Comparison of ENCODE assay signal across 11 cellular contexts in the genomic region with DNA sequence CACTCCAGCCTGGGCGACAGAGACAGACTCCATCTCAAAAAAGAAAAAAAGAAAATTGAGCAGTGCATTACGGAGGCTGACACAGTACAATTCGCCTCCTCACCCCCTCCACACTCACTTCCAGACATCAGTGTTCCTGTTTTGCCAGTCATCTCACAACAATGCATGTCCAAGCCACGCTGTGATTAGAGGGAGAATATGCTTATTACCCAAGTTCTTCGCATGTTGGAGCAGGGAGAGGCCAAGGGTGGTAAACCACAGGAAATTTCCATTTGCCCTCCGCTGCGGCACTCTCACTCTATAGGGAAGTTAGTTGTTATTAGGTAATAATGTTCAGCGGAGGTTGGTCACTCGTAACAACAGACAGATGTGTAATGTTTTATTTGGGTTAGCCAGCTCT. TPM values are rescaled to one million over a fixed set of nuclear protein-coding genes. Genes with fewer than 3 reads are reported as not detected.
DNase-seq lines count a peak whose midpoint lies in the region; ATAC-seq and TF ChIP-seq lines count a peak whose summit lies in the region.
"Had no signal": no experiment of that assay in that cellular context is flagged by ENCODE, and none has a peak within 500 bp of the region (broad histone marks: within the 10 kb centered on the region; RNA-seq: fewer than 3 reads in every experiment).

No MANE protein-coding gene starts in this region.

- intact Hi-C loops in MCF 10A (cut with micrococcal nuclease), result no loop called here
- intact Hi-C loops in breast epithelium (cut with DNase I; ENCODE audit: low total_unique reads), result no loop called here

- TF ChIP-seq POLR2A in breast epithelium (IDR thresholded peaks at IDR 0.05), result no peak

- ATAC-seq in GM19351 (IDR thresholded peaks at IDR 0.05; ENCODE audit: unreplicated experiment) (no peak), HG03025 (IDR thresholded peaks at IDR 0.05; ENCODE audit: low FRiP score, unreplicated experiment) (no peak)
- ATAC-seq: A549 had no signal

- H3K27ac ChIP-seq in breast epithelium, result no peak overlapping the region

- POLR2A ChIA-PET in MCF 10A (lab: Yijun Ruan, JAX), result interaction anchor here (0.7 to 4.2 kb wide), 10 partner anchors 9 to 371 kb away, joined by 3 to 35 read pairs (median 4); no protein-coding TSS in a partner anchor

- no peaks in the 10 kb centered on the region for H3K27me3 Mint-ChIP-seq in MCF 10A (ENCODE audit: insufficient read depth, unreplicated experiment)
- H3K27me3 Mint-ChIP-seq: memory B cell had no signal

- no TSS peak for BruUV-seq in MCF 10A (replicated peaks; lab: Mats Ljungman, UMichigan)

- TF ChIP-seq CTCF in MCF 10A (IDR thresholded peaks at IDR 0.05; ENCODE audit: unreplicated experiment) (no peak), breast epithelium (IDR thresholded peaks at IDR 0.05) (no peak)

- H3K9me3 ChIP-seq in breast epithelium, result no peaks in the 10 kb centered on the region
- H3K9me3 ChIP-seq: A549 had no signal

- peak overlapping the region; percentile 77 for H3K27ac Mint-ChIP-seq in MCF 10A (ENCODE audit: low read depth, unreplicated experiment)
- H3K27ac Mint-ChIP-seq: memory B cell; T-helper 1 cell treated with Interleukin-12 subunit alpha and Interleukin-12 subunit beta and Interleukin-4 antibody, amounts not matched to agents 30 μg/mL and 1 μg/mL, for 36 hours had no signal

- CTCF ChIA-PET in MCF 10A (lab: Yijun Ruan, JAX), result no interaction called here

- no peaks in the 10 kb centered on the region for H3K36me3 ChIP-seq in breast epithelium

- no peaks in the 10 kb centered on the region for H3K9me3 Mint-ChIP-seq in MCF 10A (ENCODE audit: unreplicated experiment)
- H3K9me3 Mint-ChIP-seq: T-helper 1 cell treated with Interleukin-12 subunit alpha and Interleukin-12 subunit beta and Interleukin-4 antibody, amounts not matched to agents 30 μg/mL and 1 μg/mL, for 36 hours had no signal

- H3K4me3 ChIP-seq in breast epithelium, result no peak overlapping the region
- H3K4me3 ChIP-seq: A549 had no signal

- peak overlapping the region; percentile 41 for H3K4me3 Mint-ChIP-seq in MCF 10A (ENCODE audit: unreplicated experiment)
- H3K4me3 Mint-ChIP-seq: memory B cell; T-helper 1 cell treated with Interleukin-12 subunit alpha and Interleukin-12 subunit beta and Interleukin-4 antibody, amounts not matched to agents 30 μg/mL and 1 μg/mL, for 36 hours had no signal

- no peaks in the 10 kb centered on the region for H3K4me1 ChIP-seq in breast epithelium

- H3K27me3 ChIP-seq in breast epithelium, result no peaks in the 10 kb centered on the region

- no peaks in the 10 kb centered on the region for H3K36me3 Mint-ChIP-seq in MCF 10A (ENCODE audit: insufficient read depth, unreplicated experiment)
- H3K36me3 Mint-ChIP-seq: memory B cell had no signal

- H3K4me1 Mint-ChIP-seq in MCF 10A (ENCODE audit: insufficient read depth, unreplicated experiment), result peaks cover 40% of the 10 kb centered on the region
- H3K4me1 Mint-ChIP-seq: memory B cell had no signal

- peak; percentile 98 for DNase-seq in MCF 10A (ENCODE audit: unreplicated experiment)
- no peak for DNase-seq in breast epithelium (ENCODE audit: low spot score in 2 of 2)
- peak; percentile 100 for DNase-seq in amniotic epithelial cell (ENCODE audit: low read depth)
- peak; percentile 77 for DNase-seq in hepatic stellate cell (ENCODE audit: low spot score)
- DNase-seq in activated T-cell treated with anti-CD3 and anti-CD28 coated beads, Interleukin-2, amount 50 U/mL, for 1 hour, result no peak
- no peak for DNase-seq in anterior cingulate cortex (lab: John Stamatoyannopoulos, UW)

RNA-seq across cellular contexts. Expression of gene KCNJ15, which starts 32.9 kb away (rescaled TPM):
- total RNA-seq in MCF 10A (2022), result 2.2 and 2.4 TPM in 2 replicates
- total RNA-seq in breast epithelium, result 1 to 10 TPM in 1 of 3 donors, under 1 TPM in 2; 0.80 to 6.9 (median 0.98) TPM

Comparison
In these comparisons a context has a peak if more than half of its experiments do, and no peak if none do; other contexts are left out.
1. DNase-seq: peak in MCF 10A (single experiment), amniotic epithelial cell (single experiment) and hepatic stellate cell (single experiment); none in breast epithelium (0 of 2), activated T-cell treated with anti-CD3 and anti-CD28 coated beads, Interleukin-2, amount 50 U/mL, for 1 hour (single experiment) and anterior cingulate cortex (0 of 58).